ENCODE assay signal across 9 cellular contexts in genomic region chr15:70722266-70723123, GRCh38. TPM values are rescaled to one million over a fixed set of nuclear protein-coding genes. Genes with fewer than 3 reads are reported as not detected.
DNase-seq lines count a peak whose midpoint lies in the region; ATAC-seq and TF ChIP-seq lines count a peak whose summit lies in the region.
"Had no signal": no experiment of that assay in that cellular context is flagged by ENCODE, and none has a peak within 500 bp of the region (broad histone marks: within the 10 kb centered on the region; RNA-seq: fewer than 3 reads in every experiment).

No MANE protein-coding gene starts in this region.

- H3K4me3 ChIP-seq in IMR-90 (ENCODE audit: insufficient read depth, low read depth, low read length), result no peak overlapping the region
- no peak overlapping the region for H3K4me3 ChIP-seq in foreskin fibroblast (ENCODE audit: low read depth in 1 of 2, low read length in 2 of 2)
- H3K4me3 ChIP-seq in skeletal muscle tissue (ENCODE audit: low read length in 3 of 3), result peak overlapping the region in 1 of 3 donors; percentile 15

- no peak overlapping the region for H2AK9ac ChIP-seq in IMR-90 (replicated peaks; ENCODE audit: low read depth, low read length, poor library complexity)

- no peak overlapping the region for H3K23ac ChIP-seq in IMR-90 (ENCODE audit: low read depth, low read length)

- H4K20me1 ChIP-seq in IMR-90 (ENCODE audit: insufficient read depth, low read length), result peaks cover 38% of the 10 kb centered on the region

- no peak overlapping the region; the same call in 1 of the 2 replicates for H2BK20ac ChIP-seq in IMR-90 (ENCODE audit: low read depth, low read length)

- intact Hi-C loops in IMR-90 (cut with micrococcal nuclease), result no loop called here

- H3K27ac ChIP-seq in IMR-90 (ENCODE audit: insufficient read depth, low read length), result peak overlapping the region; percentile 7; the same call in 1 of the 2 replicates
- peak overlapping the region; percentile 46 for H3K27ac ChIP-seq in skeletal muscle tissue (ENCODE audit: low read depth, low read length)

- no peak overlapping the region for H4K5ac ChIP-seq in IMR-90 (ENCODE audit: low read depth, low read length)

- H3K9me1 ChIP-seq in IMR-90 (ENCODE audit: insufficient read depth, low read length), result peaks cover 9% of the 10 kb centered on the region

- no peak overlapping the region for H2AK5ac ChIP-seq in IMR-90 (ENCODE audit: low read depth, low read length)

- no peak overlapping the region for H2AFZ ChIP-seq in IMR-90 (replicated peaks; ENCODE audit: low read length, poor library complexity)

- H4K91ac ChIP-seq in IMR-90 (ENCODE audit: insufficient read depth, low read depth, low read length), result no peak overlapping the region

- no peak overlapping the region for H3K56ac ChIP-seq in IMR-90 (ENCODE audit: extremely low read depth, insufficient read depth, low read length)

- peak; percentile 68 for TF ChIP-seq CTCF in IMR-90 (conservative IDR thresholded peaks at IDR 0.05; ENCODE audit: low read depth, low read length)
- TF ChIP-seq CTCF in foreskin fibroblast (IDR thresholded peaks at IDR 0.05; ENCODE audit: low read depth, low read length), result peak; percentile 61

- H3K36me3 ChIP-seq in IMR-90 (ENCODE audit: control insufficient read depth, insufficient read depth, low read length), result peaks cover 3% of the 10 kb centered on the region
- H3K36me3 ChIP-seq in skeletal muscle tissue (ENCODE audit: control insufficient read depth in 3 of 3, insufficient read depth in 3 of 3, low read length in 3 of 3), result peaks cover 0 to 3% (median 0%) of the 10 kb centered on the region in 3 donors

- peaks cover 7% of the 10 kb centered on the region for H3K4me1 ChIP-seq in IMR-90 (ENCODE audit: control insufficient read depth, insufficient read depth, low read length)
- peaks cover 17 to 29% (median 25%) of the 10 kb centered on the region in 3 donors for H3K4me1 ChIP-seq in skeletal muscle tissue (ENCODE audit: control insufficient read depth in 3 of 3, insufficient read depth in 3 of 3, low read length in 3 of 3)

- POLR2A ChIA-PET in IMR-90 (lab: Charles Lee; ENCODE audit: unreplicated experiment), result interaction anchor here (0.6 to 0.9 kb wide), 2 partner anchors 77 to 112 kb away, joined by 3 read pairs; no protein-coding TSS in a partner anchor

- BruUV-seq in IMR-90 (replicated peaks; lab: Mats Ljungman, UMichigan), result no TSS peak

- DNase-seq in D341Med (ENCODE audit: low spot score), result peak; percentile 38
- peak; percentile 74 for DNase-seq in IMR-90
- peak in 1 of 2 donors; percentile 73 for DNase-seq in foreskin fibroblast
- DNase-seq in UCSD-AML1 (lab: John Stamatoyannopoulos, UW; ENCODE audit: unreplicated experiment), result no peak
- no peak for DNase-seq in activated effector memory CD4-positive, alpha-beta T cell treated with Interleukin-2 at 50 U/mL for 16 hours
- DNase-seq: left cardiac atrium had no signal

- H3K9ac ChIP-seq in IMR-90 (ENCODE audit: low read depth, low read length), result no peak overlapping the region
- H3K9ac ChIP-seq in skeletal muscle tissue (ENCODE audit: low read depth in 1 of 3, low read length in 3 of 3), result peak overlapping the region in 1 of 3 donors; percentile 12

- ATAC-seq in IMR-90 (ENCODE audit: low read depth) (peak; percentile 30), SK-N-SH treated with all-trans-retinoic acid at 6 μM for 48 hours (peak; percentile 55), HG02623 (IDR thresholded peaks at IDR 0.05; ENCODE audit: unreplicated experiment) (no peak)

- H3K27me3 ChIP-seq in IMR-90 (ENCODE audit: control insufficient read depth, insufficient read depth, low read length), result no peaks in the 10 kb centered on the region
- H3K27me3 ChIP-seq in skeletal muscle tissue (ENCODE audit: control insufficient read depth in 3 of 3, insufficient read depth in 3 of 3, low read length in 3 of 3), result no peaks in the 10 kb centered on the region

- dilution Hi-C loops in IMR-90 (cut with HindIII; ENCODE audit: low sequenced_read_pairs, unreplicated experiment), result no loop called here

- no peak overlapping the region for H4K8ac ChIP-seq in IMR-90 (ENCODE audit: low read depth in 2 of 2, low read length in 2 of 2)

- no peak for TF ChIP-seq POLR2A in IMR-90 (IDR thresholded peaks at IDR 0.05; ENCODE audit: low read depth, low read length)

- no peak overlapping the region for H3K4me2 ChIP-seq in IMR-90 (ENCODE audit: low read depth, low read length)

- WGBS in IMR-90 (ENCODE audit: extremely low coverage in 2 of 2, insufficient read length in 1 of 2), 2 experiments, result no CpG with 5 or more reads among the region's 3 CpGs

- H3K18ac ChIP-seq in IMR-90 (ENCODE audit: low read depth, low read length), result peak overlapping the region; percentile 30; the same call in 1 of the 2 replicates

- no peak overlapping the region for H2BK5ac ChIP-seq in IMR-90 (ENCODE audit: low read depth, low read length, poor library complexity, severe bottlenecking)

- no peak overlapping the region for H3K14ac ChIP-seq in IMR-90 (replicated peaks; ENCODE audit: low read depth, low read length)

- H2BK15ac ChIP-seq in IMR-90 (ENCODE audit: low read depth, low read length), result no peak overlapping the region

- no peak overlapping the region for H3K4ac ChIP-seq in IMR-90 (ENCODE audit: low read depth, low read length)

- peak; percentile 59 for TF ChIP-seq RAD21 in IMR-90 (IDR thresholded peaks at IDR 0.05; ENCODE audit: low read length)

- H3K9me3 ChIP-seq in IMR-90 (ENCODE audit: control insufficient read depth, insufficient read depth, low read length), result no peaks in the 10 kb centered on the region
- no peaks in the 10 kb centered on the region for H3K9me3 ChIP-seq in skeletal muscle tissue (ENCODE audit: control insufficient read depth in 3 of 3, low read length in 3 of 3)

- no peak overlapping the region for H2BK120ac ChIP-seq in IMR-90 (ENCODE audit: low read depth, low read length)

- peaks cover 30 to 62% of the 10 kb centered on the region in 2 experiments for H3K79me1 ChIP-seq in IMR-90 (ENCODE audit: low read depth in 1 of 2, low read length in 2 of 2)

- in situ Hi-C loops in IMR-90 (cut with MboI; ENCODE audit: low sequenced_read_pairs), result no loop called here

- CTCF ChIA-PET in IMR-90 (lab: Yijun Ruan, JAX), result interaction anchor here (0.6 to 1.6 kb wide), 17 partner anchors 10 to 1259 kb away, joined by 3 to 7 read pairs (median 4); no protein-coding TSS in a partner anchor

TF ChIP-seq in IMR-90, 13 proteins besides CTCF, POLR2A, EP300 and RAD21:
- peak; percentile 77 for TF ChIP-seq MAFK (IDR thresholded peaks at IDR 0.05; ENCODE audit: low read depth, low read length)
- peak; percentile 70 for TF ChIP-seq SMC3 (IDR thresholded peaks at IDR 0.05; ENCODE audit: low read depth, low read length)
- TF ChIP-seq FOS (IDR thresholded peaks at IDR 0.05; ENCODE audit: low read depth, low read length), result no peak

TF ChIP-seq in SK-N-SH treated with all-trans-retinoic acid at 6 μM for 48 hours, 23 proteins besides CTCF, POLR2A, EP300 and RAD21 (continues in another document):
- TF ChIP-seq OSR1 (CRISPR knock-in tag; IDR thresholded peaks at IDR 0.05), result no peak
- no peak for TF ChIP-seq ESRRG (CRISPR knock-in tag; IDR thresholded peaks at IDR 0.05)
- no peak for TF ChIP-seq POU6F1 (CRISPR knock-in tag; IDR thresholded peaks at IDR 0.05; ENCODE audit: borderline replicate concordance, low read depth)
- TF ChIP-seq PATZ1 (CRISPR knock-in tag; IDR thresholded peaks at IDR 0.05; ENCODE audit: borderline replicate concordance), result no peak
- no peak for TF ChIP-seq ZC3H10 (CRISPR knock-in tag; IDR thresholded peaks at IDR 0.05)
- TF ChIP-seq BACH2 (CRISPR knock-in tag; IDR thresholded peaks at IDR 0.05; ENCODE audit: borderline replicate concordance), result no peak
- TF ChIP-seq TCF4 (CRISPR knock-in tag; IDR thresholded peaks at IDR 0.05; ENCODE audit: borderline replicate concordance), result no peak
- TF ChIP-seq ZFP30 (CRISPR knock-in tag; IDR thresholded peaks at IDR 0.05), result no peak

RNA-seq across cellular contexts. Expression of gene UACA, which starts 40.9 kb away (rescaled TPM):
- total RNA-seq in IMR-90 (2012; rRNA removed), result 505 and 507 TPM in 2 replicates
- polyA plus RNA-seq in IMR-90 (2012; rRNA removed), result 127 and 156 TPM in 2 replicates
- polyA plus RNA-seq in IMR-90 (2012; cell fraction: cytosol; rRNA removed), result 34.2 and 47.8 TPM in 2 replicates
- 121 and 277 TPM in 2 replicates for polyA plus RNA-seq in IMR-90 (2012; cell fraction: nucleus; rRNA removed; ENCODE audit: low replicate concordance)
- 100 TPM for total RNA-seq in skeletal muscle tissue

Comparison
In these comparisons a context has a peak if more than half of its experiments do, and no peak if none do; other contexts are left out.
1. DNase-seq: peak in D341Med (single experiment) and IMR-90 (single experiment); none in UCSD-AML1 (single experiment) and activated effector memory CD4-positive, alpha-beta T cell treated with Interleukin-2 at 50 U/mL for 16 hours (single experiment).